ENCODE assay signal across 1 cellular context in genomic region chr14:23578560-23579310, GRCh38.
TF ChIP-seq lines count a peak whose summit lies in the region.

JPH4 (minus strand) TSS chr14:23578790; CDS start chr14:23577453, 1,337 bp downstream.

TF ChIP-seq in IMR-90, 13 proteins besides CTCF, POLR2A, EP300 and RAD21 (continued from another document):
- TF ChIP-seq, protein P1, sequence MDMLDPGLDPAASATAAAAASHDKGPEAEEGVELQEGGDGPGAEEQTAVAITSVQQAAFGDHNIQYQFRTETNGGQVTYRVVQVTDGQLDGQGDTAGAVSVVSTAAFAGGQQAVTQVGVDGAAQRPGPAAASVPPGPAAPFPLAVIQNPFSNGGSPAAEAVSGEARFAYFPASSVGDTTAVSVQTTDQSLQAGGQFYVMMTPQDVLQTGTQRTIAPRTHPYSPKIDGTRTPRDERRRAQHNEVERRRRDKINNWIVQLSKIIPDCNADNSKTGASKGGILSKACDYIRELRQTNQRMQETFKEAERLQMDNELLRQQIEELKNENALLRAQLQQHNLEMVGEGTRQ (IDR thresholded peaks at IDR 0.05; ENCODE audit: low read depth, low read length) = no peak
- no peak for TF ChIP-seq BHLHE40 (IDR thresholded peaks at IDR 0.05; ENCODE audit: low read depth, low read length)
TF ChIP-seq in IMR-90: peak in this region for 0.
